Comparison of ENCODE assay signal across 24 cellular contexts in genomic region chr12:16094437-16094836, GRCh38.
"Had no signal": no experiment of that assay in that cellular context is flagged by ENCODE, and none has a peak within 500 bp of the region (broad histone marks: within the 10 kb centered on the region; RNA-seq: fewer than 3 reads in every experiment).

No MANE protein-coding gene starts in this region.

- H3K36me3 ChIP-seq: ascending aorta, breast epithelium, neural progenitor cell, prostate gland, right atrium auricular region, suprapubic skin, vagina, WERI-Rb-1 had no signal

- H3K4me2 ChIP-seq: neural progenitor cell had no signal

- ATAC-seq: activated naive CD8-positive, alpha-beta T cell treated with anti-CD3 and anti-CD28 coated beads, Interleukin-2, amount 50 U/mL, for 24 hours; foreskin keratinocyte; left cardiac atrium; mucosa of descending colon; stimulated activated naive CD8-positive, alpha-beta T cell treated with anti-CD3 and anti-CD28 coated beads, Interleukin-15, amount 100 ng/mL, for 72 hours had no signal

- H3K9me3 ChIP-seq: ascending aorta, breast epithelium, mucosa of descending colon, prostate gland, suprapubic skin, vagina had no signal

- H3K4me1 ChIP-seq: ascending aorta, breast epithelium, foreskin keratinocyte, neural progenitor cell, prostate gland, suprapubic skin, vagina had no signal

- H3K27ac ChIP-seq: ascending aorta, breast epithelium, coronary artery, foreskin keratinocyte, neural progenitor cell, prostate gland, right atrium auricular region, suprapubic skin, vagina, WERI-Rb-1 had no signal

- H3K4me3 ChIP-seq: ascending aorta, breast epithelium, coronary artery, mucosa of descending colon, neural progenitor cell, prostate gland, right atrium auricular region, suprapubic skin, vagina had no signal

- H2AFZ ChIP-seq: neural progenitor cell had no signal

- H3K27me3 ChIP-seq: ascending aorta, breast epithelium, foreskin keratinocyte, neural progenitor cell, right atrium auricular region, suprapubic skin, vagina had no signal

- DNase-seq: activated CD4-positive, alpha-beta T cell treated with anti-CD3 and anti-CD28 coated beads for 1 hour; activated CD8-positive, alpha-beta memory T cell treated with anti-CD3 and anti-CD28 coated beads for 24 hours; activated CD8-positive, alpha-beta memory T cell treated with anti-CD3 and anti-CD28 coated beads, Interleukin-2, amount 50 U/mL, for 48 hours; activated effector memory CD4-positive, alpha-beta T cell treated with Interleukin-2 at 50 U/mL for 16 hours; activated naive CD4-positive, alpha-beta T cell treated with anti-CD3 and anti-CD28 coated beads, Interleukin-2, amount 10 ng/mL, durations not matched to agents 7 days and 5 days; activated naive CD8-positive, alpha-beta T cell treated with anti-CD3 and anti-CD28 coated beads, Interleukin-2, amount 50 U/mL, for 24 hours; activated T-cell treated with anti-CD3 and anti-CD28 coated beads, Interleukin-2, amount 50 U/mL, for 48 hours; foreskin keratinocyte; hippocampal formation; left cardiac atrium; mesenchymal stem cell; mucosa of descending colon; naive B cell; stimulated activated naive CD8-positive, alpha-beta T cell treated with anti-CD3 and anti-CD28 coated beads, Interleukin-15, amount 100 ng/mL, for 72 hours; trophoblast cell; WERI-Rb-1 had no signal
